Comparison of ENCODE assay signal across 7 cellular contexts in the genomic region with DNA sequence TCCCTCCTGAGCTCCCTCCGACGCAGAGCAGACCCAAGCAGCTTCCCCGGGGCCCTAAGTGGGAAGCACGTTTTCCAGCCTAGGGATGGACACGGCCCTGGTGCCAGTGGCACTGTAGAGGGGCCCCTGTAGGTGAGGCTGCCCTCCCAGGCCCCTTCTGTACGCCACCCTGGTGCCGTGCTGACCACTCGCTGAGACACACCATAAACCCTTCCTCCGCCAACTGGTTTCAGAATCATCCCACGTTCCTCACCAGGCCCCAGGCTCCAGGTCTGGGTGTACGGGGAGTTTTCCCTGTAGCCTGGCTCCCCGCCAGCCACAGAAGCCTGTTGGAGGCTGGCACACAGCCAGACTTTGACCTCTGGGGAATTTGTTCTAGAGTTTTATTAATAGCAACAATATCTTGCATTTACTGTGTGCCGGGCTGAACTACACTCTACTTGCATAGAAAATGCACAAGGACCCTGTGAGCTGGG. TPM values are rescaled to one million over a fixed set of nuclear protein-coding genes. Genes with fewer than 3 reads are reported as not detected.
DNase-seq lines count a peak whose midpoint lies in the region; TF ChIP-seq lines count a peak whose summit lies in the region.
"Had no signal": no experiment of that assay in that cellular context is flagged by ENCODE, and none has a peak within 500 bp of the region (broad histone marks: within the 10 kb centered on the region; RNA-seq: fewer than 3 reads in every experiment).

No MANE protein-coding gene starts in this region.

- H3K27me3 Mint-ChIP-seq in nephron (ENCODE audit: low read depth): peaks cover 3% of the 10 kb centered on the region

- peak; percentile 76 for DNase-seq in HT1080 (ENCODE audit: low read depth)
- DNase-seq in amniotic stem cell (lab: John Stamatoyannopoulos, UW): peak; percentile 9
- no peak for DNase-seq in occipital lobe (lab: John Stamatoyannopoulos, UW)
- DNase-seq in putamen (ENCODE audit: low spot score): no peak
- DNase-seq in posterior vena cava (ENCODE audit: low spot score): no peak

- H3K4me1 Mint-ChIP-seq in nephron: peaks cover 56% of the 10 kb centered on the region

- TF ChIP-seq CTCF in nephron (IDR thresholded peaks at IDR 0.05; ENCODE audit: unreplicated experiment in 3 of 3): no peak

- peak overlapping the region; percentile 65 to 91 (median 69) for H3K27ac Mint-ChIP-seq in nephron

- H3K9me3 Mint-ChIP-seq in nephron: no peaks in the 10 kb centered on the region

- intact Hi-C loops in posterior vena cava (cut with DNase I): no loop called here

- H3K36me3 Mint-ChIP-seq in nephron (ENCODE audit: low read depth): no peaks in the 10 kb centered on the region

- peak overlapping the region in 1 of 3 experiments; percentile 52 for H3K4me3 Mint-ChIP-seq in nephron

RNA-seq across cellular contexts. Expression of gene WDR38, which starts 18.2 kb away (rescaled TPM):
- total RNA-seq in HT1080 (2014; rRNA removed; shearing (Covaris generic)): not detected in 2 replicates
- not detected in 2 replicates for polyA plus RNA-seq in HT1080 (2015; cell fraction: cytosol; rRNA removed)
- not detected in 2 replicates for polyA plus RNA-seq in HT1080 (2015; cell fraction: nucleus; rRNA removed)
- total RNA-seq in occipital lobe (not detected), posterior vena cava (not detected)
- total RNA-seq: activated CD8-positive, alpha-beta memory T cell treated with anti-CD3 and anti-CD28 coated beads for 36 hours had no signal

RNA-seq across cellular contexts. Expression of gene RPL35, which starts 26.7 kb away (rescaled TPM):
- 5,179 and 7,098 TPM in 2 replicates for total RNA-seq in HT1080 (2014; rRNA removed; shearing (Covaris generic))
- polyA plus RNA-seq in HT1080 (2015; cell fraction: cytosol; rRNA removed): 2,943 and 3,535 TPM in 2 replicates
- 822 and 899 TPM in 2 replicates for polyA plus RNA-seq in HT1080 (2015; cell fraction: nucleus; rRNA removed)
- total RNA-seq in occipital lobe (686 TPM), posterior vena cava (1,000 to 10,000 TPM in 1 of 2 donors, 100 to 1,000 TPM in 1; 997 to 1,074 TPM)

RNA-seq across cellular contexts. Expression of gene ARPC5L, which starts 26.9 kb away (rescaled TPM):
- 74.7 and 80.7 TPM in 2 replicates for total RNA-seq in HT1080 (2014; rRNA removed; shearing (Covaris generic))
- 96.2 and 106 TPM in 2 replicates for polyA plus RNA-seq in HT1080 (2015; cell fraction: cytosol; rRNA removed)
- 46.0 and 48.4 TPM in 2 replicates for polyA plus RNA-seq in HT1080 (2015; cell fraction: nucleus; rRNA removed)
- total RNA-seq in occipital lobe: 10.1 TPM
- total RNA-seq in posterior vena cava: 10 to 100 TPM; 23.1 to 23.4 TPM

RNA-seq across cellular contexts. Expression of gene OLFML2A, which starts 58.1 kb away (rescaled TPM):
- total RNA-seq in HT1080 (2014; rRNA removed; shearing (Covaris generic)): 0.20 and 0.69 TPM in 2 replicates
- 0.07 and 0.08 TPM in 2 replicates for polyA plus RNA-seq in HT1080 (2015; cell fraction: cytosol; rRNA removed)
- polyA plus RNA-seq in HT1080 (2015; cell fraction: nucleus; rRNA removed): 0.22 and 0.23 TPM in 2 replicates
- 2.5 TPM for total RNA-seq in occipital lobe
- 1 to 10 TPM; 7.8 to 9.1 TPM for total RNA-seq in posterior vena cava

Comparison
In these comparisons a context has a peak if more than half of its experiments do, and no peak if none do; other contexts are left out.
1. DNase-seq: peak in HT1080 (single experiment) and amniotic stem cell (single experiment); none in occipital lobe (single experiment), putamen (single experiment) and posterior vena cava (single experiment).